ENCODE assay signal across 1 cellular context in the genomic region with DNA sequence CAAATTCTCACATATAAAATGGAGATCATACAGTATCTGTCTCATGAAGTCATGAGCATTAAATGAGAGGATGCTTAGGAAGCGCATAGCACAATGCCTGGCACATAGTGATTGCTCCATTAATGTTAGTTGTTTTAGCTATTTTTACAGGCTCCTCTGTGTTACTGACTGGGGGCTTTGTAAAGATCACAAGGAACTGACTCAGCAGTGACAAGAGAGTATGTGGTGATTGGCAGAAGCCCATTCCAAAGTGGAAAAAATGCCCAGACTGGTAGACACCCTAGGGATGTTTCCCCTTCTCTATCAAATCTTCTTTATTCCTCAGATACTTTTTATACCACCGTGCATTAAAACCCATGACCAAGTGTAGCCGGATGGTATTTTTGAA.
TF ChIP-seq lines count a peak whose summit lies in the region.

No MANE protein-coding gene starts in this region.

TF ChIP-seq in HepG2, 621 proteins besides CTCF, POLR2A, EP300 and RAD21 (continued from another document):
- TF ChIP-seq, protein P1, sequence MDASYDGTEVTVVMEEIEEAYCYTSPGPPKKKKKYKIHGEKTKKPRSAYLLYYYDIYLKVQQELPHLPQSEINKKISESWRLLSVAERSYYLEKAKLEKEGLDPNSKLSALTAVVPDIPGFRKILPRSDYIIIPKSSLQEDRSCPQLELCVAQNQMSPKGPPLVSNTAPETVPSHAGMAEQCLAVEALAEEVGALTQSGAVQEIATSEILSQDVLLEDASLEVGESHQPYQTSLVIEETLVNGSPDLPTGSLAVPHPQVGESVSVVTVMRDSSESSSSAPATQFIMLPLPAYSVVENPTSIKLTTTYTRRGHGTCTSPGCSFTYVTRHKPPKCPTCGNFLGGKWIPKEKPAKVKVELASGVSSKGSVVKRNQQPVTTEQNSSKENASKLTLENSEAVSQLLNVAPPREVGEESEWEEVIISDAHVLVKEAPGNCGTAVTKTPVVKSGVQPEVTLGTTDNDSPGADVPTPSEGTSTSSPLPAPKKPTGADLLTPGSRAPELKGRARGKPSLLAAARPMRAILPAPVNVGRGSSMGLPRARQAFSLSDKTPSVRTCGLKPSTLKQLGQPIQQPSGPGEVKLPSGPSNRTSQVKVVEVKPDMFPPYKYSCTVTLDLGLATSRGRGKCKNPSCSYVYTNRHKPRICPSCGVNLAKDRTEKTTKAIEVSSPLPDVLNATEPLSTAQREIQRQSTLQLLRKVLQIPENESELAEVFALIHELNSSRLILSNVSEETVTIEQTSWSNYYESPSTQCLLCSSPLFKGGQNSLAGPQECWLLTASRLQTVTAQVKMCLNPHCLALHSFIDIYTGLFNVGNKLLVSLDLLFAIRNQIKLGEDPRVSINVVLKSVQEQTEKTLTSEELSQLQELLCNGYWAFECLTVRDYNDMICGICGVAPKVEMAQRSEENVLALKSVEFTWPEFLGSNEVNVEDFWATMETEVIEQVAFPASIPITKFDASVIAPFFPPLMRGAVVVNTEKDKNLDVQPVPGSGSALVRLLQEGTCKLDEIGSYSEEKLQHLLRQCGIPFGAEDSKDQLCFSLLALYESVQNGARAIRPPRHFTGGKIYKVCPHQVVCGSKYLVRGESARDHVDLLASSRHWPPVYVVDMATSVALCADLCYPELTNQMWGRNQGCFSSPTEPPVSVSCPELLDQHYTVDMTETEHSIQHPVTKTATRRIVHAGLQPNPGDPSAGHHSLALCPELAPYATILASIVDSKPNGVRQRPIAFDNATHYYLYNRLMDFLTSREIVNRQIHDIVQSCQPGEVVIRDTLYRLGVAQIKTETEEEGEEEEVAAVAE (CRISPR knock-in tag; IDR thresholded peaks at IDR 0.05; ENCODE audit: borderline replicate concordance): no peak
- TF ChIP-seq YY1 (IDR thresholded peaks at IDR 0.05; ENCODE audit: insufficient read depth, insufficient replicate concordance, low read depth, low read length) (no peak), ZNF766 (CRISPR knock-in tag; IDR thresholded peaks at IDR 0.05; ENCODE audit: borderline replicate concordance) (no peak), LCORL (IDR thresholded peaks at IDR 0.05) (no peak), LCORL (CRISPR knock-in tag; IDR thresholded peaks at IDR 0.05) (no peak), ZNF205 (CRISPR knock-in tag; IDR thresholded peaks at IDR 0.05) (no peak), TAF15 (IDR thresholded peaks at IDR 0.05; ENCODE audit: low read depth, low read length, poor library complexity, severe bottlenecking) (no peak), PHF5A (CRISPR knock-in tag; IDR thresholded peaks at IDR 0.05; ENCODE audit: low read depth, unreplicated experiment) (no peak)
